2 cellular contexts compared by ENCODE assay signal in the genomic region with DNA sequence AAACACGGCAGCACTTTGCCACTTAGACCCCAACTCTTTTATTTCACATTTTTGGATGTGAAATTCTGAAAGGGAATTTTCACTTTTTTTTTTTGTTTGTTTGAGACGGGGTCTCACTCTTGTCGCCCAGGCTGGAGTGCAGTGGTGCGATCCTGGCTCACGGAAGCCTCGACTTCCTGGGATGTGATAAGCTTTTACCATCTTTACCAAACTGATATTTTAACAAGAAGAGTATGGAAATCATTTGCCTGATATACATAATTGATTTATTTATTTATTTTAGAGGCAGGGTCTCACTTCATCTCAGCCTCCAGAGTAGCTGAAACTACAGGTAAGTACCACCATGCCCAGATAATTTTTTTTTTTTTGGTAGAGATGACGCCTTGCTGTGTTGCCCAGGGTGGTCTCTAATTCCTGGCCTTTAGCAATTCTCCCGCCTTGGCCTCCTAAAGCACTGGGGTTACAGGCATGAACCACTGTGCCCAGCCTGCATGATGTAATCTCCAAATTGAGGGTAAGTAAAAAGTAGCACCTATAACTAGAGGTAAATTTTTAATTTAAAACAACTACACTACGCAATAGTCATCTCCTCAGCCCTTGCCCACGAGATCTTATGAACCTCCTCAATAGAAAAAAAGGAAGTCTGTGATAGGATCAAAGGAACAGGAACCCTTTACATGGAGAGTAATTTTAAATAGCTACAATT.
TF ChIP-seq lines count a peak whose summit lies in the region.

No MANE protein-coding gene starts in this region.

TF ChIP-seq in SK-N-SH, 30 proteins besides CTCF, POLR2A, EP300 and RAD21 (continued from another document):
- TF ChIP-seq, protein P1, sequence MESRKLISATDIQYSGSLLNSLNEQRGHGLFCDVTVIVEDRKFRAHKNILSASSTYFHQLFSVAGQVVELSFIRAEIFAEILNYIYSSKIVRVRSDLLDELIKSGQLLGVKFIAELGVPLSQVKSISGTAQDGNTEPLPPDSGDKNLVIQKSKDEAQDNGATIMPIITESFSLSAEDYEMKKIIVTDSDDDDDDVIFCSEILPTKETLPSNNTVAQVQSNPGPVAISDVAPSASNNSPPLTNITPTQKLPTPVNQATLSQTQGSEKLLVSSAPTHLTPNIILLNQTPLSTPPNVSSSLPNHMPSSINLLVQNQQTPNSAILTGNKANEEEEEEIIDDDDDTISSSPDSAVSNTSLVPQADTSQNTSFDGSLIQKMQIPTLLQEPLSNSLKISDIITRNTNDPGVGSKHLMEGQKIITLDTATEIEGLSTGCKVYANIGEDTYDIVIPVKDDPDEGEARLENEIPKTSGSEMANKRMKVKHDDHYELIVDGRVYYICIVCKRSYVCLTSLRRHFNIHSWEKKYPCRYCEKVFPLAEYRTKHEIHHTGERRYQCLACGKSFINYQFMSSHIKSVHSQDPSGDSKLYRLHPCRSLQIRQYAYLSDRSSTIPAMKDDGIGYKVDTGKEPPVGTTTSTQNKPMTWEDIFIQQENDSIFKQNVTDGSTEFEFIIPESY (IDR thresholded peaks at IDR 0.05; ENCODE audit: borderline replicate concordance, low read depth): no peak
- TF ChIP-seq, protein P2, sequence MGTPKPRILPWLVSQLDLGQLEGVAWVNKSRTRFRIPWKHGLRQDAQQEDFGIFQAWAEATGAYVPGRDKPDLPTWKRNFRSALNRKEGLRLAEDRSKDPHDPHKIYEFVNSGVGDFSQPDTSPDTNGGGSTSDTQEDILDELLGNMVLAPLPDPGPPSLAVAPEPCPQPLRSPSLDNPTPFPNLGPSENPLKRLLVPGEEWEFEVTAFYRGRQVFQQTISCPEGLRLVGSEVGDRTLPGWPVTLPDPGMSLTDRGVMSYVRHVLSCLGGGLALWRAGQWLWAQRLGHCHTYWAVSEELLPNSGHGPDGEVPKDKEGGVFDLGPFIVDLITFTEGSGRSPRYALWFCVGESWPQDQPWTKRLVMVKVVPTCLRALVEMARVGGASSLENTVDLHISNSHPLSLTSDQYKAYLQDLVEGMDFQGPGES (IDR thresholded peaks at IDR 0.05; ENCODE audit: low read depth, low read length): no peak
- TF ChIP-seq TEAD4 (IDR thresholded peaks at IDR 0.05; ENCODE audit: borderline replicate concordance, insufficient read depth): no peak
- TF ChIP-seq, protein P3, sequence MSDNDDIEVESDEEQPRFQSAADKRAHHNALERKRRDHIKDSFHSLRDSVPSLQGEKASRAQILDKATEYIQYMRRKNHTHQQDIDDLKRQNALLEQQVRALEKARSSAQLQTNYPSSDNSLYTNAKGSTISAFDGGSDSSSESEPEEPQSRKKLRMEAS (IDR thresholded peaks at IDR 0.05; ENCODE audit: low read depth): no peak
- TF ChIP-seq RCOR1 (IDR thresholded peaks at IDR 0.05; ENCODE audit: low read length): no peak
- no peak for TF ChIP-seq FOXJ3 (CRISPR knock-in tag; IDR thresholded peaks at IDR 0.05)
- no peak for TF ChIP-seq POLR2AphosphoS5 (IDR thresholded peaks at IDR 0.05; ENCODE audit: low read depth, low read length)
- no peak for TF ChIP-seq SMC3 (IDR thresholded peaks at IDR 0.05; ENCODE audit: low read depth, low read length)
- TF ChIP-seq MXI1 (IDR thresholded peaks at IDR 0.05; ENCODE audit: low read depth, low read length): no peak
- no peak for TF ChIP-seq RFX5 (IDR thresholded peaks at IDR 0.05; ENCODE audit: low read length)
- TF ChIP-seq FOXM1 (IDR thresholded peaks at IDR 0.05; ENCODE audit: low read depth): no peak
- TF ChIP-seq, protein P4, sequence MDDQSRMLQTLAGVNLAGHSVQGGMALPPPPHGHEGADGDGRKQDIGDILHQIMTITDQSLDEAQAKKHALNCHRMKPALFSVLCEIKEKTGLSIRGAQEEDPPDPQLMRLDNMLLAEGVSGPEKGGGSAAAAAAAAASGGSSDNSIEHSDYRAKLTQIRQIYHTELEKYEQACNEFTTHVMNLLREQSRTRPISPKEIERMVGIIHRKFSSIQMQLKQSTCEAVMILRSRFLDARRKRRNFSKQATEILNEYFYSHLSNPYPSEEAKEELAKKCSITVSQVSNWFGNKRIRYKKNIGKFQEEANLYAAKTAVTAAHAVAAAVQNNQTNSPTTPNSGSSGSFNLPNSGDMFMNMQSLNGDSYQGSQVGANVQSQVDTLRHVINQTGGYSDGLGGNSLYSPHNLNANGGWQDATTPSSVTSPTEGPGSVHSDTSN (IDR thresholded peaks at IDR 0.05): no peak
- no peak for TF ChIP-seq YY1 (IDR thresholded peaks at IDR 0.05; ENCODE audit: low read depth)
- no peak for TF ChIP-seq FOSL2 (IDR thresholded peaks at IDR 0.05; ENCODE audit: borderline replicate concordance, low read depth)
- TF ChIP-seq, protein P5, sequence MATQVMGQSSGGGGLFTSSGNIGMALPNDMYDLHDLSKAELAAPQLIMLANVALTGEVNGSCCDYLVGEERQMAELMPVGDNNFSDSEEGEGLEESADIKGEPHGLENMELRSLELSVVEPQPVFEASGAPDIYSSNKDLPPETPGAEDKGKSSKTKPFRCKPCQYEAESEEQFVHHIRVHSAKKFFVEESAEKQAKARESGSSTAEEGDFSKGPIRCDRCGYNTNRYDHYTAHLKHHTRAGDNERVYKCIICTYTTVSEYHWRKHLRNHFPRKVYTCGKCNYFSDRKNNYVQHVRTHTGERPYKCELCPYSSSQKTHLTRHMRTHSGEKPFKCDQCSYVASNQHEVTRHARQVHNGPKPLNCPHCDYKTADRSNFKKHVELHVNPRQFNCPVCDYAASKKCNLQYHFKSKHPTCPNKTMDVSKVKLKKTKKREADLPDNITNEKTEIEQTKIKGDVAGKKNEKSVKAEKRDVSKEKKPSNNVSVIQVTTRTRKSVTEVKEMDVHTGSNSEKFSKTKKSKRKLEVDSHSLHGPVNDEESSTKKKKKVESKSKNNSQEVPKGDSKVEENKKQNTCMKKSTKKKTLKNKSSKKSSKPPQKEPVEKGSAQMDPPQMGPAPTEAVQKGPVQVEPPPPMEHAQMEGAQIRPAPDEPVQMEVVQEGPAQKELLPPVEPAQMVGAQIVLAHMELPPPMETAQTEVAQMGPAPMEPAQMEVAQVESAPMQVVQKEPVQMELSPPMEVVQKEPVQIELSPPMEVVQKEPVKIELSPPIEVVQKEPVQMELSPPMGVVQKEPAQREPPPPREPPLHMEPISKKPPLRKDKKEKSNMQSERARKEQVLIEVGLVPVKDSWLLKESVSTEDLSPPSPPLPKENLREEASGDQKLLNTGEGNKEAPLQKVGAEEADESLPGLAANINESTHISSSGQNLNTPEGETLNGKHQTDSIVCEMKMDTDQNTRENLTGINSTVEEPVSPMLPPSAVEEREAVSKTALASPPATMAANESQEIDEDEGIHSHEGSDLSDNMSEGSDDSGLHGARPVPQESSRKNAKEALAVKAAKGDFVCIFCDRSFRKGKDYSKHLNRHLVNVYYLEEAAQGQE (IDR thresholded peaks at IDR 0.05; ENCODE audit: low read depth, low read length): no peak

TF ChIP-seq in SK-N-SH treated with all-trans-retinoic acid at 6 μM for 48 hours, 23 proteins besides CTCF, POLR2A, EP300 and RAD21 (continued from another document):
- TF ChIP-seq, protein P6, sequence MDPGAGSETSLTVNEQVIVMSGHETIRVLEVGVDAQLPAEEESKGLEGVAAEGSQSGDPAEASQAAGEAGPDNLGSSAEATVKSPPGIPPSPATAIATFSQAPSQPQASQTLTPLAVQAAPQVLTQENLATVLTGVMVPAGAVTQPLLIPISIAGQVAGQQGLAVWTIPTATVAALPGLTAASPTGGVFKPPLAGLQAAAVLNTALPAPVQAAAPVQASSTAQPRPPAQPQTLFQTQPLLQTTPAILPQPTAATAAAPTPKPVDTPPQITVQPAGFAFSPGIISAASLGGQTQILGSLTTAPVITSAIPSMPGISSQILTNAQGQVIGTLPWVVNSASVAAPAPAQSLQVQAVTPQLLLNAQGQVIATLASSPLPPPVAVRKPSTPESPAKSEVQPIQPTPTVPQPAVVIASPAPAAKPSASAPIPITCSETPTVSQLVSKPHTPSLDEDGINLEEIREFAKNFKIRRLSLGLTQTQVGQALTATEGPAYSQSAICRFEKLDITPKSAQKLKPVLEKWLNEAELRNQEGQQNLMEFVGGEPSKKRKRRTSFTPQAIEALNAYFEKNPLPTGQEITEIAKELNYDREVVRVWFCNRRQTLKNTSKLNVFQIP (CRISPR knock-in tag; IDR thresholded peaks at IDR 0.05; ENCODE audit: borderline replicate concordance, low read depth): no peak
- no peak for TF ChIP-seq ZFP30 (CRISPR knock-in tag; IDR thresholded peaks at IDR 0.05)
